22 cellular contexts compared by ENCODE assay signal in genomic region chr1:3959361-3959760, GRCh38.
"Had no signal": no experiment of that assay in that cellular context is flagged by ENCODE, and none has a peak within 500 bp of the region (broad histone marks: within the 10 kb centered on the region; RNA-seq: fewer than 3 reads in every experiment).

No MANE protein-coding gene starts in this region.

- H3K36me3 ChIP-seq: SJSA1 had no signal

- FAIRE-seq: HTR-8/SVneo, RCC 7860 had no signal

- H3K27ac ChIP-seq: HL-60, SJSA1, SK-N-MC had no signal

- H3K4me3 ChIP-seq: SJSA1, SK-N-MC had no signal

- DNase-seq: KBM-7, MV-4-11, NCI-H1048, NCI-H1105, NCI-H1417, NCI-H1436 treated with DMSO at 0.1 percent for 48 hours, NCI-H1694, NCI-H187 treated with DMSO at 0.1 percent for 48 hours, NCI-H2029 treated with DMSO at 0.1 percent for 48 hours, NCI-H2171 treated with DMSO at 0.1 percent for 48 hours, NCI-H345, NCI-H446 treated with DMSO at 0.1 percent for 48 hours, NCI-H510A treated with DMSO at 0.1 percent for 48 hours, NCI-H526, Right ventricle myocardium superior, RPMI8226, SIG-M5 had no signal

- H3K4me1 ChIP-seq: SJSA1 had no signal

- H3K27me3 ChIP-seq: SJSA1 had no signal

- H3K9me3 ChIP-seq: SJSA1 had no signal
